In genomic region chr6:108627692-108628565, GRCh38 we compare ENCODE assay signal across 11 cellular contexts.
A peak's percentile ranks its signal among the peaks of the same experiment; 100 is the strongest.
DNase-seq lines count a peak whose midpoint lies in the region; ATAC-seq and TF ChIP-seq lines count a peak whose summit lies in the region.
"Had no signal": no experiment of that assay in that cellular context is flagged by ENCODE, and none has a peak within 500 bp of the region (broad histone marks: within the 10 kb centered on the region; RNA-seq: fewer than 3 reads in every experiment).

No MANE protein-coding gene starts in this region.

- intact Hi-C loops in ascending aorta (cut with DNase I) (loop anchor here (5.0 kb wide), 1 partner anchor 56 kb away; no protein-coding TSS in a partner anchor), head of caudate nucleus (cut with DNase I) (no loop called here)

- no peak overlapping the region for H3K27ac ChIP-seq in CD4-positive, CD25-positive, alpha-beta regulatory T cell (ENCODE audit: insufficient read depth, low read length, poor library complexity, severe bottlenecking)
- no peak overlapping the region for H3K27ac ChIP-seq in GM23338 (ENCODE audit: low read depth)
- peak overlapping the region in 1 of 2 donors; percentile 4 for H3K27ac ChIP-seq in ascending aorta
- H3K27ac ChIP-seq: right atrium auricular region had no signal

- H3K9ac ChIP-seq in adipocyte (ENCODE audit: low read length), result peak overlapping the region; percentile 38

- ATAC-seq in CD4-positive, CD25-positive, alpha-beta regulatory T cell (ENCODE audit: low read depth in 2 of 2), result no peak
- ATAC-seq in GM23338, result peak; percentile 20; the same call in 2 of the 3 replicates
- ATAC-seq in HG02588 (IDR thresholded peaks at IDR 0.05; ENCODE audit: unreplicated experiment), result no peak

- H3K4me3 Mint-ChIP-seq in CD4-positive, CD25-positive, alpha-beta regulatory T cell, result peak overlapping the region in 1 of 4 donors; percentile 8
- no peak overlapping the region for H3K4me3 Mint-ChIP-seq in GM23338
- H3K4me3 Mint-ChIP-seq: T-helper 1 cell treated with Interleukin-12 subunit alpha and Interleukin-12 subunit beta and Interleukin-4 antibody, amounts not matched to agents 30 μg/mL and 1 μg/mL, for 36 hours had no signal

- no peaks in the 10 kb centered on the region for H3K9me3 ChIP-seq in CD4-positive, CD25-positive, alpha-beta regulatory T cell (ENCODE audit: control insufficient read depth in 2 of 2, low read length in 2 of 2)
- H3K9me3 ChIP-seq in adipocyte (ENCODE audit: control insufficient read depth, low read length) (no peaks in the 10 kb centered on the region), ascending aorta (no peaks in the 10 kb centered on the region)
- H3K9me3 ChIP-seq: right atrium auricular region had no signal

- no peak overlapping the region for H2AFZ ChIP-seq in GM23338

- peak overlapping the region in 2 of 3 donors; percentile 9 to 80 for H3K27ac Mint-ChIP-seq in CD4-positive, CD25-positive, alpha-beta regulatory T cell
- no peak overlapping the region; the same call in 1 of the 2 replicates for H3K27ac Mint-ChIP-seq in GM23338
- H3K27ac Mint-ChIP-seq: T-helper 1 cell treated with Interleukin-12 subunit alpha and Interleukin-12 subunit beta and Interleukin-4 antibody, amounts not matched to agents 30 μg/mL and 1 μg/mL, for 36 hours had no signal

- DNase-seq in CD4-positive, CD25-positive, alpha-beta regulatory T cell, result no peak
- no peak for DNase-seq in GM23338 (ENCODE audit: low spot score)
- DNase-seq in adipocyte (ENCODE audit: low read depth), result no peak
- DNase-seq in kidney tubule cell (ENCODE audit: low spot score), result peak; percentile 66
- DNase-seq in ascending aorta (ENCODE audit: low spot score in 2 of 2), result no peak
- no peak for DNase-seq in HUDEP-2 (lab: John Stamatoyannopoulos, UW; ENCODE audit: unreplicated experiment in 76 of 76)
- no peak for DNase-seq in head of caudate nucleus
- DNase-seq: NCI-H1436 treated with DMSO at 0.1 percent for 48 hours had no signal

- peaks cover 2% of the 10 kb centered on the region; the same call in 1 of the 2 replicates for H3F3A ChIP-seq in GM23338 (replicated peaks; ENCODE audit: low read depth)

- H4K20me1 ChIP-seq in GM23338 (replicated peaks; ENCODE audit: insufficient read depth), result peaks cover 10% of the 10 kb centered on the region; the same call in 1 of the 2 replicates

- H3K4me1 Mint-ChIP-seq in CD4-positive, CD25-positive, alpha-beta regulatory T cell, result peaks cover 24 to 88% (median 58%) of the 10 kb centered on the region in 4 donors
- peaks cover 71% of the 10 kb centered on the region for H3K4me1 Mint-ChIP-seq in GM23338

- H3K4me3 ChIP-seq in CD4-positive, CD25-positive, alpha-beta regulatory T cell (ENCODE audit: low read depth, low read length), result no peak overlapping the region
- H3K4me3 ChIP-seq in GM23338 (no peak overlapping the region), adipocyte (ENCODE audit: low read length) (peak overlapping the region; percentile 47), ascending aorta (no peak overlapping the region)
- H3K4me3 ChIP-seq: right atrium auricular region had no signal

- H3K36me3 Mint-ChIP-seq in CD4-positive, CD25-positive, alpha-beta regulatory T cell, result peaks cover 5% of the 10 kb centered on the region
- no peaks in the 10 kb centered on the region for H3K36me3 Mint-ChIP-seq in GM23338 (ENCODE audit: low read depth)

- H3K4me2 ChIP-seq in GM23338, result 0 out of 2 replicates have a peak overlapping the region, but pooled peaks have one; percentile 21

- no peaks in the 10 kb centered on the region for H3K36me3 ChIP-seq in CD4-positive, CD25-positive, alpha-beta regulatory T cell (ENCODE audit: control insufficient read depth, insufficient read depth, low read length)
- H3K36me3 ChIP-seq in GM23338 (ENCODE audit: insufficient read depth) (no peaks in the 10 kb centered on the region), adipocyte (ENCODE audit: control insufficient read depth, insufficient read depth, low read length, severe bottlenecking) (no peaks in the 10 kb centered on the region), ascending aorta (no peaks in the 10 kb centered on the region)
- H3K36me3 ChIP-seq: right atrium auricular region had no signal

- TF ChIP-seq CTCF in GM23338 (conservative IDR thresholded peaks at IDR 0.05; ENCODE audit: low read depth in 2 of 2) (no peak), ascending aorta (IDR thresholded peaks at IDR 0.05) (no peak)

- peaks cover 15% of the 10 kb centered on the region for H3K4me1 ChIP-seq in CD4-positive, CD25-positive, alpha-beta regulatory T cell (ENCODE audit: control insufficient read depth, insufficient read depth, low read length, poor library complexity, severe bottlenecking)
- H3K4me1 ChIP-seq in GM23338 (ENCODE audit: insufficient read depth), result peaks cover 47% of the 10 kb centered on the region
- peaks cover 67% of the 10 kb centered on the region for H3K4me1 ChIP-seq in adipocyte (ENCODE audit: control insufficient read depth, insufficient read depth, low read length)
- H3K4me1 ChIP-seq in ascending aorta, result peaks cover 32 to 56% of the 10 kb centered on the region in 2 donors

- no peaks in the 10 kb centered on the region for H3K27me3 ChIP-seq in CD4-positive, CD25-positive, alpha-beta regulatory T cell (ENCODE audit: control insufficient read depth, insufficient read depth, low read length)
- H3K27me3 ChIP-seq in GM23338 (ENCODE audit: insufficient read depth) (no peaks in the 10 kb centered on the region), adipocyte (replicated peaks; ENCODE audit: control insufficient read depth, insufficient read depth, low read length) (no peaks in the 10 kb centered on the region), ascending aorta (no peaks in the 10 kb centered on the region)
- H3K27me3 ChIP-seq: right atrium auricular region had no signal

- no peaks in the 10 kb centered on the region for H3K27me3 Mint-ChIP-seq in CD4-positive, CD25-positive, alpha-beta regulatory T cell
- no peaks in the 10 kb centered on the region for H3K27me3 Mint-ChIP-seq in GM23338 (ENCODE audit: insufficient read depth, low read depth, poor library complexity)

- peaks cover 75% of the 10 kb centered on the region for H3K79me2 ChIP-seq in GM23338 (replicated peaks; ENCODE audit: insufficient read depth)

- no peaks in the 10 kb centered on the region for H3K9me2 ChIP-seq in GM23338 (ENCODE audit: insufficient read depth)

- no peaks in the 10 kb centered on the region for H3K9me3 Mint-ChIP-seq in CD4-positive, CD25-positive, alpha-beta regulatory T cell
- no peaks in the 10 kb centered on the region for H3K9me3 Mint-ChIP-seq in GM23338
- H3K9me3 Mint-ChIP-seq: T-helper 1 cell treated with Interleukin-12 subunit alpha and Interleukin-12 subunit beta and Interleukin-4 antibody, amounts not matched to agents 30 μg/mL and 1 μg/mL, for 36 hours had no signal

TF ChIP-seq in GM23338, 12 proteins besides CTCF, POLR2A, EP300 and RAD21 (continues in another document):
- no peak for TF ChIP-seq CREB1 (CRISPR knock-in tag; IDR thresholded peaks at IDR 0.05; ENCODE audit: low read depth)
- TF ChIP-seq EZH2 (IDR thresholded peaks at IDR 0.05; ENCODE audit: low read depth, unreplicated experiment), result no peak
- TF ChIP-seq ETS1 (IDR thresholded peaks at IDR 0.05), result no peak
- no peak for TF ChIP-seq POLR2AphosphoS5 (IDR thresholded peaks at IDR 0.05; ENCODE audit: low read depth)
